9 cellular contexts compared by ENCODE assay signal in the genomic region with DNA sequence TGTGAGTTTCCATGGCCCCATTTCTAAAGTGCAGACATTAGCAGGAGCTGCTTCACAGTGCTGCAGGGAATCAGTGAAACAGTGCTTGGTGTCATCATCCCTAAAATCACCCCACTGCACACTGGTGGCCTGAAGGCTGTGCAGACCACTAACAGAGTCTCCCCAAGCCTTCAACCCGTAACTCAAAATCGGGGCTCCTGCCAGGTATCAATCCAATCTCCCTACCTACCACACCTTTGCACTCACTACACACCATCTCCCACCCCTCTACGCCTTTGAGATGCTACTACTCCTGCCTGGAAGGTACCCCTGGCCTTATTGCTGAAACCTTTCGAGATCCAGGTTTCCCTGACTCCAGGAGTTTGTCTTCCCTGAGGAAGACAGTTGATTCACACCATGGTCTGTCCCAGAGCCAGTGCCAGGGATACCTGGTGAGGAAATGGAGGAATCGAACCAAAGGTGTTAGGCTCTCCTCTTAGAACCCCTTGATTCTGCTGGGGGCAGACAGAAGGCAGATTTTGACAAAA. TPM values are rescaled to one million over a fixed set of nuclear protein-coding genes. Genes with fewer than 3 reads are reported as not detected.
DNase-seq lines count a peak whose midpoint lies in the region; ATAC-seq and TF ChIP-seq lines count a peak whose summit lies in the region.
"Had no signal": no experiment of that assay in that cellular context is flagged by ENCODE, and none has a peak within 500 bp of the region (broad histone marks: within the 10 kb centered on the region; RNA-seq: fewer than 3 reads in every experiment).

No MANE protein-coding gene starts in this region.

- no peaks in the 10 kb centered on the region for H3K27me3 ChIP-seq in H7 (ENCODE audit: control insufficient read depth, insufficient read depth, low read length)
- no peaks in the 10 kb centered on the region for H3K27me3 ChIP-seq in SU-DHL-6 (ENCODE audit: low read length)

- peaks cover 32% of the 10 kb centered on the region for H3K79me2 ChIP-seq in SU-DHL-6 (ENCODE audit: insufficient read depth, low read length)

- TF ChIP-seq CTCF in SU-DHL-6 (IDR thresholded peaks at IDR 0.05; ENCODE audit: insufficient read depth, low read length, poor library complexity, severe bottlenecking) (no peak), endothelial cell (IDR thresholded peaks at IDR 0.05; ENCODE audit: unreplicated experiment) (no peak)

- H3K9ac ChIP-seq in SU-DHL-6 (ENCODE audit: low read length): peak overlapping the region; percentile 45

- no peaks in the 10 kb centered on the region for H3K9me2 ChIP-seq in SU-DHL-6 (replicated peaks; ENCODE audit: insufficient read depth, low read length)

- DNase-seq in H7 (peak; percentile 20), endothelial cell (ENCODE audit: low spot score) (no peak), NCI-H2081 treated with DMSO at 0.1 percent for 48 hours (lab: John Stamatoyannopoulos, UW) (no peak), COLO668 (lab: John Stamatoyannopoulos, UW; ENCODE audit: unreplicated experiment) (no peak)
- DNase-seq in stimulated activated effector memory CD8-positive, alpha-beta T cell treated with anti-CD3 and anti-CD28 coated beads, Interleukin-12 subunit alpha, Interleukin-12 subunit beta, amount 100 ng/mL, for 72 hours (ENCODE audit: low spot score in 2 of 2): no peak
- DNase-seq: KBM-7, NCI-H446 had no signal

- H3K27ac Mint-ChIP-seq in endothelial cell (ENCODE audit: unreplicated experiment): peak overlapping the region; percentile 85
- H3K27ac Mint-ChIP-seq in stimulated activated effector memory CD8-positive, alpha-beta T cell treated with anti-CD3 and anti-CD28 coated beads, Interleukin-12 subunit alpha, Interleukin-12 subunit beta, amount 100 ng/mL, for 72 hours: peak overlapping the region; percentile 96

- ATAC-seq in stimulated activated effector memory CD8-positive, alpha-beta T cell treated with anti-CD3 and anti-CD28 coated beads, Interleukin-12 subunit alpha, Interleukin-12 subunit beta, amount 100 ng/mL, for 72 hours: no peak
- ATAC-seq in HG02970 (IDR thresholded peaks at IDR 0.05; ENCODE audit: low FRiP score, unreplicated experiment): no peak

- H2AFZ ChIP-seq in SU-DHL-6 (ENCODE audit: low read depth, low read length, severe bottlenecking): no peak overlapping the region

- peak overlapping the region; percentile 98 for H3K27ac ChIP-seq in SU-DHL-6 (ENCODE audit: low read depth, low read length)

- H4K20me1 ChIP-seq in SU-DHL-6 (ENCODE audit: low read depth, low read length): no peaks in the 10 kb centered on the region

- H3F3A ChIP-seq in SU-DHL-6 (ENCODE audit: insufficient read depth): peaks cover 55% of the 10 kb centered on the region

- H3K4me2 ChIP-seq in SU-DHL-6 (ENCODE audit: low read depth, low read length, poor library complexity, severe bottlenecking): peak overlapping the region; percentile 67

- peaks cover 68% of the 10 kb centered on the region for H3K36me3 ChIP-seq in H7 (replicated peaks; ENCODE audit: control insufficient read depth, insufficient read depth, low read length)
- H3K36me3 ChIP-seq in SU-DHL-6 (ENCODE audit: low read length): no peaks in the 10 kb centered on the region

- H3K36me3 Mint-ChIP-seq in endothelial cell (ENCODE audit: low read depth, unreplicated experiment): peaks cover 61% of the 10 kb centered on the region
- peaks cover 100% of the 10 kb centered on the region for H3K36me3 Mint-ChIP-seq in stimulated activated effector memory CD8-positive, alpha-beta T cell treated with anti-CD3 and anti-CD28 coated beads, Interleukin-12 subunit alpha, Interleukin-12 subunit beta, amount 100 ng/mL, for 72 hours

- H3K9me3 Mint-ChIP-seq in endothelial cell (ENCODE audit: unreplicated experiment): no peaks in the 10 kb centered on the region
- no peaks in the 10 kb centered on the region for H3K9me3 Mint-ChIP-seq in stimulated activated effector memory CD8-positive, alpha-beta T cell treated with anti-CD3 and anti-CD28 coated beads, Interleukin-12 subunit alpha, Interleukin-12 subunit beta, amount 100 ng/mL, for 72 hours

- no peaks in the 10 kb centered on the region for H3K9me3 ChIP-seq in SU-DHL-6 (ENCODE audit: insufficient read depth, low read length)

- H3K4me1 Mint-ChIP-seq in endothelial cell (ENCODE audit: unreplicated experiment): peaks cover 61% of the 10 kb centered on the region
- H3K4me1 Mint-ChIP-seq in stimulated activated effector memory CD8-positive, alpha-beta T cell treated with anti-CD3 and anti-CD28 coated beads, Interleukin-12 subunit alpha, Interleukin-12 subunit beta, amount 100 ng/mL, for 72 hours: peaks cover 98% of the 10 kb centered on the region

- peaks cover 24% of the 10 kb centered on the region for H3K27me3 Mint-ChIP-seq in endothelial cell (ENCODE audit: unreplicated experiment)

- peak overlapping the region; percentile 74 for H3K4me3 Mint-ChIP-seq in endothelial cell (ENCODE audit: unreplicated experiment)
- peak overlapping the region; percentile 93 for H3K4me3 Mint-ChIP-seq in stimulated activated effector memory CD8-positive, alpha-beta T cell treated with anti-CD3 and anti-CD28 coated beads, Interleukin-12 subunit alpha, Interleukin-12 subunit beta, amount 100 ng/mL, for 72 hours

- H3K4me3 ChIP-seq in H7 (ENCODE audit: insufficient read depth, low read depth, low read length): no peak overlapping the region
- H3K4me3 ChIP-seq in SU-DHL-6 (ENCODE audit: insufficient read depth, low read length, poor library complexity, severe bottlenecking): no peak overlapping the region

RNA-seq across cellular contexts. Expression of a gene that starts 25.5 kb away (rescaled TPM):
- total RNA-seq in H7 (2014; rRNA removed; shearing (Covaris generic)): 90.9 and 93.7 TPM in 2 replicates
- 511 TPM for total RNA-seq in endothelial cell (ENCODE audit: unreplicated experiment)
